ENCODE assay signal across 1 cellular context in genomic region chr2:111656436-111656835, GRCh38.
TF ChIP-seq lines count a peak whose summit lies in the region.

No MANE protein-coding gene starts in this region.

TF ChIP-seq in H1, 55 proteins besides CTCF, POLR2A, EP300 and RAD21:
- no peak for TF ChIP-seq TCF12 (IDR thresholded peaks at IDR 0.05; ENCODE audit: low read depth, low read length)
- no peak for TF ChIP-seq EZH2 (IDR thresholded peaks at IDR 0.05; ENCODE audit: low read depth, low read length, severe bottlenecking)
- no peak for TF ChIP-seq EGR1 (IDR thresholded peaks at IDR 0.05; ENCODE audit: borderline replicate concordance, low read depth, low read length)
